In genomic region chr11:102268083-102268984, GRCh38 we compare ENCODE assay signal across 8 cellular contexts. TPM values are rescaled to one million over a fixed set of nuclear protein-coding genes. Genes with fewer than 3 reads are reported as not detected.
DNase-seq lines count a peak whose midpoint lies in the region; TF ChIP-seq lines count a peak whose summit lies in the region.

No MANE protein-coding gene starts in this region.

- H3K4me3 ChIP-seq in H7 (ENCODE audit: insufficient read depth, low read depth, low read length): peak overlapping the region; percentile 47
- peak overlapping the region; percentile 63 for H3K4me3 ChIP-seq in MM.1S (ENCODE audit: low read length)
- H3K4me3 ChIP-seq in ascending aorta: peak overlapping the region; percentile 47 to 59
- peak overlapping the region; percentile 60 for H3K4me3 ChIP-seq in iPS-11a (ENCODE audit: low read depth, low read length)

- H3K4me1 ChIP-seq in ES-I3 (ENCODE audit: insufficient read depth, low read length): peaks cover 10% of the 10 kb centered on the region; the same call in 1 of the 2 replicates
- H3K4me1 ChIP-seq in MM.1S (ENCODE audit: low read length): peaks cover 12% of the 10 kb centered on the region
- peaks cover 0 to 4% of the 10 kb centered on the region in 2 donors for H3K4me1 ChIP-seq in ascending aorta

- H4K20me1 ChIP-seq in MM.1S (ENCODE audit: insufficient read depth, low read length): no peaks in the 10 kb centered on the region

- no peaks in the 10 kb centered on the region for H3K9me2 ChIP-seq in MM.1S (replicated peaks; ENCODE audit: insufficient read depth, low read length)

- peak overlapping the region; percentile 71; the same call in 1 of the 2 replicates for H3K9ac ChIP-seq in ES-I3 (ENCODE audit: low read depth, low read length)
- no peak overlapping the region for H3K9ac ChIP-seq in MM.1S (ENCODE audit: low read length)

- DNase-seq in H7 (peak; percentile 98), MM.1S (peak; percentile 92), T-helper 1 cell (peak; percentile 76 to 82 (median 81)), ascending aorta (ENCODE audit: low spot score in 2 of 2) (peak; percentile 37 to 88), middle frontal gyrus (ENCODE audit: extremely low spot score, low spot score) (no peak)
- DNase-seq in stimulated activated CD4-positive, alpha-beta T cell treated with anti-CD3 and anti-CD28 coated beads, Interleukin-12 subunit alpha, Interleukin-12 subunit beta, amount 100 ng/mL, for 24 hours (ENCODE audit: low read depth in 2 of 2): peak; percentile 59 to 65

- H3F3A ChIP-seq in MM.1S (ENCODE audit: insufficient read depth, low read length): no peaks in the 10 kb centered on the region

- H3K4me2 ChIP-seq in MM.1S (ENCODE audit: low read depth, low read length): peak overlapping the region; percentile 92

- H3K36me3 ChIP-seq in ES-I3 (ENCODE audit: insufficient read depth, low read length) (no peaks in the 10 kb centered on the region), H7 (replicated peaks; ENCODE audit: control insufficient read depth, insufficient read depth, low read length) (no peaks in the 10 kb centered on the region), MM.1S (replicated peaks; ENCODE audit: insufficient read depth, low read length) (no peaks in the 10 kb centered on the region), ascending aorta (no peaks in the 10 kb centered on the region)

- H2AFZ ChIP-seq in MM.1S (ENCODE audit: low read length): peak overlapping the region; percentile 89

- H3K27ac ChIP-seq in MM.1S (ENCODE audit: low read length): no peak overlapping the region
- H3K27ac ChIP-seq in ascending aorta: peak overlapping the region; percentile 35 to 43

- no peaks in the 10 kb centered on the region for H3K79me2 ChIP-seq in MM.1S (ENCODE audit: low read length)

- H3K27me3 ChIP-seq in H7 (ENCODE audit: control insufficient read depth, insufficient read depth, low read length) (peaks cover 1% of the 10 kb centered on the region), MM.1S (replicated peaks; ENCODE audit: insufficient read depth, low read length) (no peaks in the 10 kb centered on the region), ascending aorta (no peaks in the 10 kb centered on the region)

- intact Hi-C loops in ascending aorta (cut with DNase I): loop anchor here (1.0 to 5.0 kb wide), 3 partner anchors 51 to 221 kb away; partner anchors contain the start of genes CFAP300 and YAP1

- H3K9me3 ChIP-seq in ES-I3 (ENCODE audit: control insufficient read depth, insufficient read depth, low read length): no peaks in the 10 kb centered on the region
- no peaks in the 10 kb centered on the region for H3K9me3 ChIP-seq in MM.1S (replicated peaks; ENCODE audit: insufficient read depth, low read length)
- H3K9me3 ChIP-seq in ascending aorta: no peaks in the 10 kb centered on the region

- TF ChIP-seq CTCF in MM.1S (IDR thresholded peaks at IDR 0.05; ENCODE audit: low read length) (peak; percentile 38), ascending aorta (IDR thresholded peaks at IDR 0.05) (peak; percentile 27 to 79 (median 47))

RNA-seq across cellular contexts. Expression of gene BIRC3, which starts 49.0 kb away (rescaled TPM):
- 0.18 and 0.52 TPM in 2 replicates for total RNA-seq in H7 (2014; rRNA removed; shearing (Covaris generic))
- 2.8 TPM for total RNA-seq in ascending aorta
